In genomic region chr6:28124350-28124970, GRCh38 we compare ENCODE assay signal across 1 cellular context.
TF ChIP-seq lines count a peak whose summit lies in the region.

ZSCAN16 (plus strand) TSS chr6:28124609; CDS start chr6:28125444, 835 bp downstream.

TF ChIP-seq in HEK293, 187 proteins besides CTCF, POLR2A, EP300 and RAD21 (continued from another document and continues in another):
- TF ChIP-seq, protein P1, sequence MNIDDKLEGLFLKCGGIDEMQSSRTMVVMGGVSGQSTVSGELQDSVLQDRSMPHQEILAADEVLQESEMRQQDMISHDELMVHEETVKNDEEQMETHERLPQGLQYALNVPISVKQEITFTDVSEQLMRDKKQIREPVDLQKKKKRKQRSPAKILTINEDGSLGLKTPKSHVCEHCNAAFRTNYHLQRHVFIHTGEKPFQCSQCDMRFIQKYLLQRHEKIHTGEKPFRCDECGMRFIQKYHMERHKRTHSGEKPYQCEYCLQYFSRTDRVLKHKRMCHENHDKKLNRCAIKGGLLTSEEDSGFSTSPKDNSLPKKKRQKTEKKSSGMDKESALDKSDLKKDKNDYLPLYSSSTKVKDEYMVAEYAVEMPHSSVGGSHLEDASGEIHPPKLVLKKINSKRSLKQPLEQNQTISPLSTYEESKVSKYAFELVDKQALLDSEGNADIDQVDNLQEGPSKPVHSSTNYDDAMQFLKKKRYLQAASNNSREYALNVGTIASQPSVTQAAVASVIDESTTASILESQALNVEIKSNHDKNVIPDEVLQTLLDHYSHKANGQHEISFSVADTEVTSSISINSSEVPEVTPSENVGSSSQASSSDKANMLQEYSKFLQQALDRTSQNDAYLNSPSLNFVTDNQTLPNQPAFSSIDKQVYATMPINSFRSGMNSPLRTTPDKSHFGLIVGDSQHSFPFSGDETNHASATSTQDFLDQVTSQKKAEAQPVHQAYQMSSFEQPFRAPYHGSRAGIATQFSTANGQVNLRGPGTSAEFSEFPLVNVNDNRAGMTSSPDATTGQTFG (tag by site-specific recombination; IDR thresholded peaks at IDR 0.05; ENCODE audit: borderline replicate concordance) = no peak
- no peak for TF ChIP-seq ZNF426 (tag by site-specific recombination; IDR thresholded peaks at IDR 0.05)
- no peak for TF ChIP-seq ZNF610 (tag by site-specific recombination; IDR thresholded peaks at IDR 0.05; ENCODE audit: borderline replicate concordance)
- TF ChIP-seq ZNF561 (tag by site-specific recombination; IDR thresholded peaks at IDR 0.05; ENCODE audit: borderline replicate concordance) = no peak
- 0 out of 2 replicates have a peak, but pooled peaks have one; percentile 34 for TF ChIP-seq ZNF600 (tag by site-specific recombination; IDR thresholded peaks at IDR 0.05)
- no peak for TF ChIP-seq ZNF837 (tag by site-specific recombination; IDR thresholded peaks at IDR 0.05)
- TF ChIP-seq SCRT1 (tag by site-specific recombination; IDR thresholded peaks at IDR 0.05; ENCODE audit: borderline replicate concordance) = peak; percentile 92
- TF ChIP-seq, protein P2, sequence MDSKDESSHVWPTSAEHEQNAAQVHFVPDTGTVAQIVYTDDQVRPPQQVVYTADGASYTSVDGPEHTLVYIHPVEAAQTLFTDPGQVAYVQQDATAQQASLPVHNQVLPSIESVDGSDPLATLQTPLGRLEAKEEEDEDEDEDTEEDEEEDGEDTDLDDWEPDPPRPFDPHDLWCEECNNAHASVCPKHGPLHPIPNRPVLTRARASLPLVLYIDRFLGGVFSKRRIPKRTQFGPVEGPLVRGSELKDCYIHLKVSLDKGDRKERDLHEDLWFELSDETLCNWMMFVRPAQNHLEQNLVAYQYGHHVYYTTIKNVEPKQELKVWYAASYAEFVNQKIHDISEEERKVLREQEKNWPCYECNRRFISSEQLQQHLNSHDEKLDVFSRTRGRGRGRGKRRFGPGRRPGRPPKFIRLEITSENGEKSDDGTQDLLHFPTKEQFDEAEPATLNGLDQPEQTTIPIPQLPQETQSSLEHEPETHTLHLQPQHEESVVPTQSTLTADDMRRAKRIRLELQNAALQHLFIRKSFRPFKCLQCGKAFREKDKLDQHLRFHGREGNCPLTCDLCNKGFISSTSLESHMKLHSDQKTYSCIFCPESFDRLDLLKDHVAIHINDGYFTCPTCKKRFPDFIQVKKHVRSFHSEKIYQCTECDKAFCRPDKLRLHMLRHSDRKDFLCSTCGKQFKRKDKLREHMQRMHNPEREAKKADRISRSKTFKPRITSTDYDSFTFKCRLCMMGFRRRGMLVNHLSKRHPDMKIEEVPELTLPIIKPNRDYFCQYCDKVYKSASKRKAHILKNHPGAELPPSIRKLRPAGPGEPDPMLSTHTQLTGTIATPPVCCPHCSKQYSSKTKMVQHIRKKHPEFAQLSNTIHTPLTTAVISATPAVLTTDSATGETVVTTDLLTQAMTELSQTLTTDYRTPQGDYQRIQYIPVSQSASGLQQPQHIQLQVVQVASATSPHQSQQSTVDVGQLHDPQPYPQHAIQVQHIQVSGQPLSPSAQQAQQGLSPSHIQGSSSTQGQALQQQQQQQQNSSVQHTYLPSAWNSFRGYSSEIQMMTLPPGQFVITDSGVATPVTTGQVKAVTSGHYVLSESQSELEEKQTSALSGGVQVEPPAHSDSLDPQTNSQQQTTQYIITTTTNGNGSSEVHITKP (tag by site-specific recombination; IDR thresholded peaks at IDR 0.05) = peak; percentile 90
- TF ChIP-seq SCRT2 (tag by site-specific recombination; IDR thresholded peaks at IDR 0.05) = peak; percentile 99
- no peak for TF ChIP-seq ZBTB7A (tag by site-specific recombination; IDR thresholded peaks at IDR 0.05; ENCODE audit: low read depth)
- TF ChIP-seq MYNN (tag by site-specific recombination; IDR thresholded peaks at IDR 0.05; ENCODE audit: borderline replicate concordance) = no peak
- TF ChIP-seq, protein P3, sequence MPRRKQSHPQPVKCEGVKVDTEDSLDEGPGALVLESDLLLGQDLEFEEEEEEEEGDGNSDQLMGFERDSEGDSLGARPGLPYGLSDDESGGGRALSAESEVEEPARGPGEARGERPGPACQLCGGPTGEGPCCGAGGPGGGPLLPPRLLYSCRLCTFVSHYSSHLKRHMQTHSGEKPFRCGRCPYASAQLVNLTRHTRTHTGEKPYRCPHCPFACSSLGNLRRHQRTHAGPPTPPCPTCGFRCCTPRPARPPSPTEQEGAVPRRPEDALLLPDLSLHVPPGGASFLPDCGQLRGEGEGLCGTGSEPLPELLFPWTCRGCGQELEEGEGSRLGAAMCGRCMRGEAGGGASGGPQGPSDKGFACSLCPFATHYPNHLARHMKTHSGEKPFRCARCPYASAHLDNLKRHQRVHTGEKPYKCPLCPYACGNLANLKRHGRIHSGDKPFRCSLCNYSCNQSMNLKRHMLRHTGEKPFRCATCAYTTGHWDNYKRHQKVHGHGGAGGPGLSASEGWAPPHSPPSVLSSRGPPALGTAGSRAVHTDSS (tag by site-specific recombination; IDR thresholded peaks at IDR 0.05) = no peak
- peak; percentile 71; the same call in 1 of the 2 replicates for TF ChIP-seq TRIM28 (IDR thresholded peaks at IDR 0.05; ENCODE audit: borderline replicate concordance, low read length)
- no peak for TF ChIP-seq ZNF211 (tag by site-specific recombination; IDR thresholded peaks at IDR 0.05; ENCODE audit: low read depth)
- TF ChIP-seq ZNF174 (tag by site-specific recombination; IDR thresholded peaks at IDR 0.05) = no peak
- TF ChIP-seq KLF8 (tag by site-specific recombination; IDR thresholded peaks at IDR 0.05) = peak; percentile 55; the same call in 1 of the 2 replicates
- peak; percentile 68 for TF ChIP-seq ZNF629 (tag by site-specific recombination; IDR thresholded peaks at IDR 0.05)
- no peak for TF ChIP-seq ZNF658 (tag by site-specific recombination; IDR thresholded peaks at IDR 0.05)
- TF ChIP-seq ZNF114 (tag by site-specific recombination; IDR thresholded peaks at IDR 0.05) = no peak
- no peak for TF ChIP-seq ZNF140 (tag by site-specific recombination; IDR thresholded peaks at IDR 0.05)
- TF ChIP-seq HOXD13 (CRISPR knock-in tag; IDR thresholded peaks at IDR 0.05; ENCODE audit: borderline replicate concordance) = no peak
- TF ChIP-seq, protein P4, sequence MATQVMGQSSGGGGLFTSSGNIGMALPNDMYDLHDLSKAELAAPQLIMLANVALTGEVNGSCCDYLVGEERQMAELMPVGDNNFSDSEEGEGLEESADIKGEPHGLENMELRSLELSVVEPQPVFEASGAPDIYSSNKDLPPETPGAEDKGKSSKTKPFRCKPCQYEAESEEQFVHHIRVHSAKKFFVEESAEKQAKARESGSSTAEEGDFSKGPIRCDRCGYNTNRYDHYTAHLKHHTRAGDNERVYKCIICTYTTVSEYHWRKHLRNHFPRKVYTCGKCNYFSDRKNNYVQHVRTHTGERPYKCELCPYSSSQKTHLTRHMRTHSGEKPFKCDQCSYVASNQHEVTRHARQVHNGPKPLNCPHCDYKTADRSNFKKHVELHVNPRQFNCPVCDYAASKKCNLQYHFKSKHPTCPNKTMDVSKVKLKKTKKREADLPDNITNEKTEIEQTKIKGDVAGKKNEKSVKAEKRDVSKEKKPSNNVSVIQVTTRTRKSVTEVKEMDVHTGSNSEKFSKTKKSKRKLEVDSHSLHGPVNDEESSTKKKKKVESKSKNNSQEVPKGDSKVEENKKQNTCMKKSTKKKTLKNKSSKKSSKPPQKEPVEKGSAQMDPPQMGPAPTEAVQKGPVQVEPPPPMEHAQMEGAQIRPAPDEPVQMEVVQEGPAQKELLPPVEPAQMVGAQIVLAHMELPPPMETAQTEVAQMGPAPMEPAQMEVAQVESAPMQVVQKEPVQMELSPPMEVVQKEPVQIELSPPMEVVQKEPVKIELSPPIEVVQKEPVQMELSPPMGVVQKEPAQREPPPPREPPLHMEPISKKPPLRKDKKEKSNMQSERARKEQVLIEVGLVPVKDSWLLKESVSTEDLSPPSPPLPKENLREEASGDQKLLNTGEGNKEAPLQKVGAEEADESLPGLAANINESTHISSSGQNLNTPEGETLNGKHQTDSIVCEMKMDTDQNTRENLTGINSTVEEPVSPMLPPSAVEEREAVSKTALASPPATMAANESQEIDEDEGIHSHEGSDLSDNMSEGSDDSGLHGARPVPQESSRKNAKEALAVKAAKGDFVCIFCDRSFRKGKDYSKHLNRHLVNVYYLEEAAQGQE (tag by site-specific recombination; IDR thresholded peaks at IDR 0.05) = peak; percentile 55
- TF ChIP-seq ZNF266 (tag by site-specific recombination; IDR thresholded peaks at IDR 0.05; ENCODE audit: low read depth) = no peak
- TF ChIP-seq ZEB2 (tag by site-specific recombination; IDR thresholded peaks at IDR 0.05) = peak; percentile 81; the same call in 1 of the 2 replicates
- no peak for TF ChIP-seq ZNF768 (tag by site-specific recombination; IDR thresholded peaks at IDR 0.05)
- TF ChIP-seq ZNF596 (tag by site-specific recombination; IDR thresholded peaks at IDR 0.05) = no peak
- TF ChIP-seq ZNF19 (tag by site-specific recombination; IDR thresholded peaks at IDR 0.05; ENCODE audit: low read depth) = no peak
- TF ChIP-seq ZNF660 (tag by site-specific recombination; IDR thresholded peaks at IDR 0.05) = peak; percentile 85
- TF ChIP-seq ZSCAN23 (tag by site-specific recombination; IDR thresholded peaks at IDR 0.05) = no peak
- TF ChIP-seq FEZF1 (tag by site-specific recombination; IDR thresholded peaks at IDR 0.05) = 0 out of 2 replicates have a peak, but pooled peaks have one; percentile 14
- peak; percentile 74 for TF ChIP-seq SP7 (tag by site-specific recombination; IDR thresholded peaks at IDR 0.05)
- TF ChIP-seq ZBTB1 (tag by site-specific recombination; IDR thresholded peaks at IDR 0.05) = no peak
- TF ChIP-seq ZNF544 (tag by site-specific recombination; IDR thresholded peaks at IDR 0.05) = no peak
- no peak for TF ChIP-seq ZNF354C (tag by site-specific recombination; IDR thresholded peaks at IDR 0.05; ENCODE audit: borderline replicate concordance, low read depth)
- peak; percentile 48 for TF ChIP-seq PATZ1 (tag by site-specific recombination; IDR thresholded peaks at IDR 0.05)
- TF ChIP-seq ZNF433 (tag by site-specific recombination; IDR thresholded peaks at IDR 0.05; ENCODE audit: low read depth) = no peak
- no peak for TF ChIP-seq ZNF157 (tag by site-specific recombination; IDR thresholded peaks at IDR 0.05)
- no peak for TF ChIP-seq ZNF555 (tag by site-specific recombination; conservative IDR thresholded peaks at IDR 0.05)
- no peak for TF ChIP-seq ZNF510 (tag by site-specific recombination; IDR thresholded peaks at IDR 0.05; ENCODE audit: insufficient replicate concordance)
- no peak for TF ChIP-seq RBAK (tag by site-specific recombination; IDR thresholded peaks at IDR 0.05)
- TF ChIP-seq SP3 (tag by site-specific recombination; IDR thresholded peaks at IDR 0.05) = peak; percentile 61; the same call in 1 of the 2 replicates
- no peak for TF ChIP-seq ZNF132 (tag by site-specific recombination; IDR thresholded peaks at IDR 0.05; ENCODE audit: borderline replicate concordance)
- no peak for TF ChIP-seq YY2 (tag by site-specific recombination; IDR thresholded peaks at IDR 0.05)
- TF ChIP-seq IKZF3 (tag by site-specific recombination; IDR thresholded peaks at IDR 0.05) = no peak
- TF ChIP-seq ZNF175 (tag by site-specific recombination; IDR thresholded peaks at IDR 0.05) = no peak
- TF ChIP-seq ZFP41 (tag by site-specific recombination; IDR thresholded peaks at IDR 0.05; ENCODE audit: borderline replicate concordance) = no peak
- no peak for TF ChIP-seq ZNF292 (tag by site-specific recombination; IDR thresholded peaks at IDR 0.05; ENCODE audit: borderline replicate concordance, low read depth)
- TF ChIP-seq ZNF404 (tag by site-specific recombination; IDR thresholded peaks at IDR 0.05) = no peak
- peak; percentile 92; the same call in 1 of the 2 replicates for TF ChIP-seq ZNF501 (tag by site-specific recombination; IDR thresholded peaks at IDR 0.05)
- TF ChIP-seq ZNF843 (tag by site-specific recombination; IDR thresholded peaks at IDR 0.05) = peak; percentile 48; the same call in 1 of the 2 replicates
- TF ChIP-seq ZNF24 (tag by site-specific recombination; IDR thresholded peaks at IDR 0.05) = peak; percentile 47; the same call in 1 of the 2 replicates
- TF ChIP-seq ZNF664 (tag by site-specific recombination; IDR thresholded peaks at IDR 0.05) = no peak; the same call in 1 of the 2 replicates
- TF ChIP-seq ZNF121 (tag by site-specific recombination; IDR thresholded peaks at IDR 0.05) = no peak
- TF ChIP-seq, protein P5, sequence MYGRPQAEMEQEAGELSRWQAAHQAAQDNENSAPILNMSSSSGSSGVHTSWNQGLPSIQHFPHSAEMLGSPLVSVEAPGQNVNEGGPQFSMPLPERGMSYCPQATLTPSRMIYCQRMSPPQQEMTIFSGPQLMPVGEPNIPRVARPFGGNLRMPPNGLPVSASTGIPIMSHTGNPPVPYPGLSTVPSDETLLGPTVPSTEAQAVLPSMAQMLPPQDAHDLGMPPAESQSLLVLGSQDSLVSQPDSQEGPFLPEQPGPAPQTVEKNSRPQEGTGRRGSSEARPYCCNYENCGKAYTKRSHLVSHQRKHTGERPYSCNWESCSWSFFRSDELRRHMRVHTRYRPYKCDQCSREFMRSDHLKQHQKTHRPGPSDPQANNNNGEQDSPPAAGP (tag by site-specific recombination; IDR thresholded peaks at IDR 0.05) = peak; percentile 59; the same call in 1 of the 2 replicates
- TF ChIP-seq ZNF747 (tag by site-specific recombination; IDR thresholded peaks at IDR 0.05) = no peak
- TF ChIP-seq GLI2 (tag by site-specific recombination; IDR thresholded peaks at IDR 0.05; ENCODE audit: borderline replicate concordance, low read depth) = no peak
